15 cellular contexts compared by ENCODE assay signal in genomic region chr6:39823187-39823815, GRCh38. TPM values are rescaled to one million over a fixed set of nuclear protein-coding genes. Genes with fewer than 3 reads are reported as not detected.
DNase-seq lines count a peak whose midpoint lies in the region; ATAC-seq, FAIRE-seq and TF ChIP-seq lines count a peak whose summit lies in the region.
"Had no signal": no experiment of that assay in that cellular context is flagged by ENCODE, and none has a peak within 500 bp of the region (broad histone marks: within the 10 kb centered on the region; RNA-seq: fewer than 3 reads in every experiment).

No MANE protein-coding gene starts in this region.

- no peak overlapping the region for H4K8ac ChIP-seq in mesendoderm (ENCODE audit: low read depth, low read length)

- no peaks in the 10 kb centered on the region for H3K27me3 Mint-ChIP-seq in MCF 10A (ENCODE audit: insufficient read depth, unreplicated experiment)
- H3K27me3 Mint-ChIP-seq in endodermal cell (ENCODE audit: insufficient read depth): peaks cover 10% of the 10 kb centered on the region

- no peak overlapping the region for H3K23ac ChIP-seq in mesendoderm (ENCODE audit: low read length)

- WGBS in psoas muscle, 3 donors: 12 to 57% (median 43%) methylated on average over 6 of the region's 6 CpGs
- 91 to 95% methylated on average over 6 of the region's 6 CpGs for WGBS in endodermal cell (ENCODE audit: insufficient coverage in 1 of 2, insufficient read length in 1 of 2), 2 experiments
- WGBS in mesendoderm (ENCODE audit: extremely low coverage, insufficient coverage, low lambda C conversion rate): no CpG with 5 or more reads among the region's 6 CpGs

- no peaks in the 10 kb centered on the region for H3K27me3 ChIP-seq in breast epithelium
- H3K27me3 ChIP-seq in psoas muscle (ENCODE audit: insufficient read depth in 3 of 3, low read length in 2 of 3): no peaks in the 10 kb centered on the region
- no peaks in the 10 kb centered on the region for H3K27me3 ChIP-seq in endodermal cell (ENCODE audit: control insufficient read depth, insufficient read depth, low read length, poor library complexity, severe bottlenecking)
- no peaks in the 10 kb centered on the region for H3K27me3 ChIP-seq in mesendoderm (ENCODE audit: insufficient read depth, low read length, poor library complexity)

- intact Hi-C loops in breast epithelium (cut with DNase I; ENCODE audit: low total_unique reads): no loop called here
- intact Hi-C loops in MCF 10A (cut with micrococcal nuclease): no loop called here
- intact Hi-C loops in kidney (cut with DNase I): no loop called here
- intact Hi-C loops in psoas muscle (cut with DNase I): no loop called here

- CTCF ChIA-PET in MCF 10A (lab: Yijun Ruan, JAX): interaction anchor here (0.6 kb wide), 1 partner anchor 21 kb away, joined by 3 read pairs; no protein-coding TSS in a partner anchor

- peaks cover 0 to 5% of the 10 kb centered on the region in 2 donors for H3K4me1 ChIP-seq in breast epithelium
- peaks cover 0 to 20% of the 10 kb centered on the region in 2 donors for H3K4me1 ChIP-seq in kidney (ENCODE audit: control insufficient read depth in 1 of 2, insufficient read depth in 1 of 2, low read depth in 1 of 2, low read length in 2 of 2)
- H3K4me1 ChIP-seq in psoas muscle: peaks cover 48% of the 10 kb centered on the region
- H3K4me1 ChIP-seq in endodermal cell (ENCODE audit: control insufficient read depth, insufficient read depth, low read length): peaks cover 5% of the 10 kb centered on the region
- H3K4me1 ChIP-seq in mesendoderm (ENCODE audit: control insufficient read depth, low read depth, low read length): peaks cover 4% of the 10 kb centered on the region
- H3K4me1 ChIP-seq: Caco-2 had no signal

- H3K9me3 ChIP-seq in breast epithelium (no peaks in the 10 kb centered on the region), kidney (ENCODE audit: control insufficient read depth in 1 of 2, low read length in 2 of 2) (no peaks in the 10 kb centered on the region), psoas muscle (no peaks in the 10 kb centered on the region), endodermal cell (ENCODE audit: control insufficient read depth, low read length) (no peaks in the 10 kb centered on the region)
- H3K9me3 ChIP-seq: Caco-2 had no signal

- H3K36me3 ChIP-seq in breast epithelium: no peaks in the 10 kb centered on the region
- H3K36me3 ChIP-seq in kidney (ENCODE audit: control insufficient read depth in 1 of 2, insufficient read depth in 2 of 2, low read length in 2 of 2): no peaks in the 10 kb centered on the region
- no peaks in the 10 kb centered on the region for H3K36me3 ChIP-seq in psoas muscle (ENCODE audit: insufficient read depth in 1 of 2, low read depth in 1 of 2)
- no peaks in the 10 kb centered on the region for H3K36me3 ChIP-seq in endodermal cell (ENCODE audit: control insufficient read depth, insufficient read depth, low read length)
- H3K36me3 ChIP-seq in mesendoderm (ENCODE audit: control insufficient read depth, insufficient read depth, low read length): no peaks in the 10 kb centered on the region

- no peak overlapping the region for H4K5ac ChIP-seq in mesendoderm (ENCODE audit: low read length)

- H3K27ac Mint-ChIP-seq in MCF 10A (ENCODE audit: low read depth, unreplicated experiment) (no peak overlapping the region), endodermal cell (no peak overlapping the region)
- H3K27ac Mint-ChIP-seq: naive thymus-derived CD4-positive, alpha-beta T cell had no signal

- no peak for FAIRE-seq in kidney (lab: Jason Lieb, UNC)
- FAIRE-seq: astrocyte had no signal

- TF ChIP-seq CTCF in breast epithelium (IDR thresholded peaks at IDR 0.05) (no peak), MCF 10A (IDR thresholded peaks at IDR 0.05; ENCODE audit: unreplicated experiment) (no peak), kidney (IDR thresholded peaks at IDR 0.05; ENCODE audit: borderline replicate concordance, extremely low read depth, insufficient read depth) (no peak), psoas muscle (IDR thresholded peaks at IDR 0.05) (no peak), endodermal cell (conservative IDR thresholded peaks at IDR 0.05) (no peak)

- H3K4me3 Mint-ChIP-seq in MCF 10A (ENCODE audit: unreplicated experiment) (no peak overlapping the region), endodermal cell (no peak overlapping the region)
- H3K4me3 Mint-ChIP-seq: naive thymus-derived CD4-positive, alpha-beta T cell had no signal

- POLR2A ChIA-PET in MCF 10A (lab: Yijun Ruan, JAX): no interaction called here

- H3K4ac ChIP-seq in mesendoderm (ENCODE audit: low read depth, low read length): no peak overlapping the region

- no peak overlapping the region for H3K4me2 ChIP-seq in mesendoderm (ENCODE audit: low read length)

- H3K79me1 ChIP-seq in mesendoderm (ENCODE audit: low read length): no peaks in the 10 kb centered on the region

- no peak overlapping the region for H3K56ac ChIP-seq in mesendoderm (ENCODE audit: low read length)

- H3K9me3 Mint-ChIP-seq in MCF 10A (ENCODE audit: unreplicated experiment): no peaks in the 10 kb centered on the region
- H3K9me3 Mint-ChIP-seq in endodermal cell: no peaks in the 10 kb centered on the region
- H3K9me3 Mint-ChIP-seq: naive thymus-derived CD4-positive, alpha-beta T cell had no signal

- no peak overlapping the region for H2BK15ac ChIP-seq in mesendoderm (replicated peaks; ENCODE audit: low read depth)

- TF ChIP-seq POLR2A in breast epithelium (IDR thresholded peaks at IDR 0.05): no peak

- H2BK120ac ChIP-seq in mesendoderm (ENCODE audit: low read depth, low read length): no peak overlapping the region

- peak overlapping the region; percentile 76 to 85 for H3K27ac ChIP-seq in breast epithelium
- peak overlapping the region; percentile 36 to 53 for H3K27ac ChIP-seq in kidney (ENCODE audit: low read depth in 2 of 2, low read length in 2 of 2)
- peak overlapping the region; percentile 70 for H3K27ac ChIP-seq in psoas muscle
- H3K27ac ChIP-seq in endodermal cell (ENCODE audit: low read depth, low read length): no peak overlapping the region
- no peak overlapping the region for H3K27ac ChIP-seq in mesendoderm (ENCODE audit: low read depth, low read length)
- H3K27ac ChIP-seq: 22Rv1 had no signal

- H3K79me2 ChIP-seq in mesendoderm (ENCODE audit: control insufficient read depth, insufficient read depth, low read length): no peaks in the 10 kb centered on the region

- H3K9ac ChIP-seq in kidney (ENCODE audit: low read length in 2 of 2) (no peak overlapping the region), endodermal cell (ENCODE audit: extremely low read depth, low read length, poor library complexity, severe bottlenecking) (no peak overlapping the region), mesendoderm (ENCODE audit: low read length) (no peak overlapping the region)

- no peak overlapping the region for H3K18ac ChIP-seq in mesendoderm (ENCODE audit: low read length)

- H3K4me1 Mint-ChIP-seq in MCF 10A (ENCODE audit: insufficient read depth, unreplicated experiment): no peaks in the 10 kb centered on the region
- H3K4me1 Mint-ChIP-seq in endodermal cell: peaks cover 23% of the 10 kb centered on the region
- H3K4me1 Mint-ChIP-seq: naive thymus-derived CD4-positive, alpha-beta T cell had no signal

- H3K4me3 ChIP-seq in breast epithelium: no peak overlapping the region
- H3K4me3 ChIP-seq in kidney (ENCODE audit: low read length in 2 of 2): no peak overlapping the region
- peak overlapping the region; percentile 5 for H3K4me3 ChIP-seq in psoas muscle
- no peak overlapping the region for H3K4me3 ChIP-seq in endodermal cell (ENCODE audit: low read length)
- H3K4me3 ChIP-seq in mesendoderm (ENCODE audit: low read length): no peak overlapping the region

- H3K36me3 Mint-ChIP-seq in MCF 10A (ENCODE audit: insufficient read depth, unreplicated experiment): no peaks in the 10 kb centered on the region
- no peaks in the 10 kb centered on the region for H3K36me3 Mint-ChIP-seq in endodermal cell (ENCODE audit: low read depth)
- H3K36me3 Mint-ChIP-seq: naive thymus-derived CD4-positive, alpha-beta T cell had no signal

- H2BK5ac ChIP-seq in mesendoderm (ENCODE audit: low read length): no peak overlapping the region

- DNase-seq in breast epithelium (ENCODE audit: low spot score in 2 of 2): peak in 1 of 2 donors; percentile 54
- no peak for DNase-seq in MCF 10A (ENCODE audit: unreplicated experiment)
- peak; percentile 89 for DNase-seq in kidney
- peak; percentile 65 to 90 for DNase-seq in psoas muscle
- no peak for DNase-seq in endodermal cell
- DNase-seq in Kasumi-1 (lab: John Stamatoyannopoulos, UW): no peak
- no peak for DNase-seq in mesendoderm
- DNase-seq: Caco-2; naive thymus-derived CD4-positive, alpha-beta T cell; NCI-H1105; RPMI8226; stimulated activated naive CD8-positive, alpha-beta T cell treated with anti-CD3 and anti-CD28 coated beads, Interleukin-15, Interleukin-2, amounts not matched to agents 100 U/mL and 50 U/mL, for 24 hours had no signal

- no peak overlapping the region for H2AK5ac ChIP-seq in mesendoderm (ENCODE audit: low read length)

- no TSS peak for BruUV-seq in MCF 10A (replicated peaks; lab: Mats Ljungman, UMichigan)

- peak; percentile 47 to 86 (median 80) for ATAC-seq in psoas muscle
- no peak for ATAC-seq in HG03280 (IDR thresholded peaks at IDR 0.05; ENCODE audit: unreplicated experiment)
- ATAC-seq: naive thymus-derived CD4-positive, alpha-beta T cell; stimulated activated naive CD8-positive, alpha-beta T cell treated with anti-CD3 and anti-CD28 coated beads, Interleukin-15, Interleukin-2, amounts not matched to agents 100 U/mL and 50 U/mL, for 24 hours had no signal

RNA-seq across cellular contexts. Expression of gene DAAM2, which starts 31.1 kb away (rescaled TPM):
- 10 to 100 TPM; 16.2 to 59.5 (median 41.3) TPM for total RNA-seq in breast epithelium
- not detected in 2 replicates for total RNA-seq in MCF 10A (2022)
- 19.8 TPM for total RNA-seq in kidney
- polyA plus RNA-seq in kidney (ENCODE audit: insufficient read depth, low read depth, low replicate concordance): 6.9 TPM
- total RNA-seq in psoas muscle: 10 to 100 TPM; 10.7 to 67.1 (median 23.4) TPM
- 10 to 100 TPM in 2 of 3 donors, 1 to 10 TPM in 1; 7.0 to 43.8 (median 31.4) TPM for polyA plus RNA-seq in psoas muscle
- total RNA-seq in endodermal cell: 1 to 10 TPM in 1 of 2 donors, under 1 TPM in 1; 0.33 to 1.2 TPM
- polyA plus RNA-seq in endodermal cell (2013, experiment 1 of 2): 5.7 TPM
- 6.7 TPM for polyA plus RNA-seq in endodermal cell (2013, experiment 2 of 2)
- 1.7 TPM for polyA plus RNA-seq in mesendoderm (2013, experiment 1 of 2)
- polyA plus RNA-seq in mesendoderm (2013, experiment 2 of 2): 1.9 TPM
- total RNA-seq: Caco-2; naive thymus-derived CD4-positive, alpha-beta T cell had no signal
- polyA plus RNA-seq: naive thymus-derived CD4-positive, alpha-beta T cell had no signal

Comparison
In these comparisons a context has a peak if more than half of its experiments do, and no peak if none do; other contexts are left out.
1. DNase-seq: peak in kidney (single experiment) and psoas muscle (2 of 2); none in MCF 10A (single experiment), endodermal cell (single experiment), Kasumi-1 (0 of 2) and mesendoderm (single experiment).
2. H3K27ac ChIP-seq: peak in breast epithelium (2 of 2), kidney (2 of 2) and psoas muscle (single experiment); none in endodermal cell (single experiment) and mesendoderm (single experiment).